Comparison of ENCODE assay signal across 2 cellular contexts in genomic region chr20:47360207-47360488, GRCh38.
TF ChIP-seq lines count a peak whose summit lies in the region.

No MANE protein-coding gene starts in this region.

TF ChIP-seq in GM12878, 131 proteins besides CTCF, POLR2A, EP300 and RAD21:
- TF ChIP-seq CBX3 (IDR thresholded peaks at IDR 0.05; ENCODE audit: borderline replicate concordance, low read depth), result no peak
- no peak for TF ChIP-seq BRCA1 (IDR thresholded peaks at IDR 0.05; ENCODE audit: low read depth, low read length)
- TF ChIP-seq SMARCA5 (IDR thresholded peaks at IDR 0.05), result no peak
- TF ChIP-seq, protein P1, sequence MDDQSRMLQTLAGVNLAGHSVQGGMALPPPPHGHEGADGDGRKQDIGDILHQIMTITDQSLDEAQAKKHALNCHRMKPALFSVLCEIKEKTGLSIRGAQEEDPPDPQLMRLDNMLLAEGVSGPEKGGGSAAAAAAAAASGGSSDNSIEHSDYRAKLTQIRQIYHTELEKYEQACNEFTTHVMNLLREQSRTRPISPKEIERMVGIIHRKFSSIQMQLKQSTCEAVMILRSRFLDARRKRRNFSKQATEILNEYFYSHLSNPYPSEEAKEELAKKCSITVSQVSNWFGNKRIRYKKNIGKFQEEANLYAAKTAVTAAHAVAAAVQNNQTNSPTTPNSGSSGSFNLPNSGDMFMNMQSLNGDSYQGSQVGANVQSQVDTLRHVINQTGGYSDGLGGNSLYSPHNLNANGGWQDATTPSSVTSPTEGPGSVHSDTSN (IDR thresholded peaks at IDR 0.05; ENCODE audit: insufficient replicate concordance, low read depth, low read length), result no peak
- no peak for TF ChIP-seq E2F8 (IDR thresholded peaks at IDR 0.05; ENCODE audit: low read depth, partially characterized antibody)
- TF ChIP-seq KAT2A (conservative IDR thresholded peaks at IDR 0.05; ENCODE audit: control insufficient read depth, low read depth, low read length), result no peak
- no peak for TF ChIP-seq RCOR1 (conservative IDR thresholded peaks at IDR 0.05; ENCODE audit: low read depth, low read length)
- no peak for TF ChIP-seq MTA3 (IDR thresholded peaks at IDR 0.05; ENCODE audit: borderline replicate concordance, low read length)
- TF ChIP-seq RUNX3 (IDR thresholded peaks at IDR 0.05; ENCODE audit: low read length), result no peak

TF ChIP-seq in HepG2, 621 proteins besides CTCF, POLR2A, EP300 and RAD21 (continues in another document):
- TF ChIP-seq ZNF430 (CRISPR knock-in tag; IDR thresholded peaks at IDR 0.05) (0 out of 2 replicates have a peak, but pooled peaks have one; percentile 43), ZNF75D (CRISPR knock-in tag; IDR thresholded peaks at IDR 0.05; ENCODE audit: borderline replicate concordance) (no peak), ZNF501 (CRISPR knock-in tag; IDR thresholded peaks at IDR 0.05) (peak; percentile 12; the same call in 1 of the 2 replicates), MTA3 (CRISPR knock-in tag; IDR thresholded peaks at IDR 0.05) (no peak), ZFAT (CRISPR knock-in tag; conservative IDR thresholded peaks at IDR 0.05) (0 out of 2 replicates have a peak, but pooled peaks have one; percentile 33), STAT6 (CRISPR knock-in tag; IDR thresholded peaks at IDR 0.05; ENCODE audit: borderline replicate concordance) (peak; percentile 20; the same call in 1 of the 2 replicates), SP4 (CRISPR knock-in tag; IDR thresholded peaks at IDR 0.05) (no peak), MTF2 (CRISPR knock-in tag; IDR thresholded peaks at IDR 0.05; ENCODE audit: borderline replicate concordance) (no peak), ELK4 (CRISPR knock-in tag; IDR thresholded peaks at IDR 0.05; ENCODE audit: borderline replicate concordance) (no peak), KDM6A (CRISPR knock-in tag; IDR thresholded peaks at IDR 0.05; ENCODE audit: low read depth) (no peak), ATF5 (CRISPR knock-in tag; IDR thresholded peaks at IDR 0.05; ENCODE audit: low read depth) (0 out of 2 replicates have a peak, but pooled peaks have one; percentile 64), ATF3 (CRISPR knock-in tag; IDR thresholded peaks at IDR 0.05) (peak; percentile 82), GATA4 (IDR thresholded peaks at IDR 0.05; ENCODE audit: borderline replicate concordance, low read depth) (peak; percentile 48; the same call in 1 of the 2 replicates), TGIF2 (CRISPR knock-in tag; IDR thresholded peaks at IDR 0.05) (peak; percentile 94), ARID5B (CRISPR knock-in tag; IDR thresholded peaks at IDR 0.05) (peak; percentile 53), PHB2 (IDR thresholded peaks at IDR 0.05; ENCODE audit: partially characterized antibody) (no peak), ATF2 (CRISPR knock-in tag; IDR thresholded peaks at IDR 0.05) (0 out of 2 replicates have a peak, but pooled peaks have one; percentile 28), ZNF570 (CRISPR knock-in tag; IDR thresholded peaks at IDR 0.05; ENCODE audit: borderline replicate concordance) (0 out of 2 replicates have a peak, but pooled peaks have one; percentile 38), SSRP1 (CRISPR knock-in tag; IDR thresholded peaks at IDR 0.05) (peak; percentile 93; the same call in 1 of the 2 replicates), JUND (CRISPR knock-in tag; IDR thresholded peaks at IDR 0.05) (0 out of 2 replicates have a peak, but pooled peaks have one; percentile 9), ZNF543 (CRISPR knock-in tag; IDR thresholded peaks at IDR 0.05) (peak; percentile 70; the same call in 1 of the 2 replicates), DNMT3B (CRISPR knock-in tag; conservative IDR thresholded peaks at IDR 0.05) (peak; percentile 62; the same call in 1 of the 2 replicates), ZNF652 (CRISPR knock-in tag; IDR thresholded peaks at IDR 0.05; ENCODE audit: borderline replicate concordance, low read depth) (peak; percentile 61; the same call in 1 of the 2 replicates), ASH2L (IDR thresholded peaks at IDR 0.05; ENCODE audit: insufficient read length, low read depth, low read length) (no peak), FOXA3 (CRISPR knock-in tag; IDR thresholded peaks at IDR 0.05) (peak; percentile 90)
- TF ChIP-seq, protein P2, sequence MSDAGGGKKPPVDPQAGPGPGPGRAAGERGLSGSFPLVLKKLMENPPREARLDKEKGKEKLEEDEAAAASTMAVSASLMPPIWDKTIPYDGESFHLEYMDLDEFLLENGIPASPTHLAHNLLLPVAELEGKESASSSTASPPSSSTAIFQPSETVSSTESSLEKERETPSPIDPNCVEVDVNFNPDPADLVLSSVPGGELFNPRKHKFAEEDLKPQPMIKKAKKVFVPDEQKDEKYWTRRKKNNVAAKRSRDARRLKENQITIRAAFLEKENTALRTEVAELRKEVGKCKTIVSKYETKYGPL (CRISPR knock-in tag; IDR thresholded peaks at IDR 0.05), result no peak
- TF ChIP-seq, protein P3, sequence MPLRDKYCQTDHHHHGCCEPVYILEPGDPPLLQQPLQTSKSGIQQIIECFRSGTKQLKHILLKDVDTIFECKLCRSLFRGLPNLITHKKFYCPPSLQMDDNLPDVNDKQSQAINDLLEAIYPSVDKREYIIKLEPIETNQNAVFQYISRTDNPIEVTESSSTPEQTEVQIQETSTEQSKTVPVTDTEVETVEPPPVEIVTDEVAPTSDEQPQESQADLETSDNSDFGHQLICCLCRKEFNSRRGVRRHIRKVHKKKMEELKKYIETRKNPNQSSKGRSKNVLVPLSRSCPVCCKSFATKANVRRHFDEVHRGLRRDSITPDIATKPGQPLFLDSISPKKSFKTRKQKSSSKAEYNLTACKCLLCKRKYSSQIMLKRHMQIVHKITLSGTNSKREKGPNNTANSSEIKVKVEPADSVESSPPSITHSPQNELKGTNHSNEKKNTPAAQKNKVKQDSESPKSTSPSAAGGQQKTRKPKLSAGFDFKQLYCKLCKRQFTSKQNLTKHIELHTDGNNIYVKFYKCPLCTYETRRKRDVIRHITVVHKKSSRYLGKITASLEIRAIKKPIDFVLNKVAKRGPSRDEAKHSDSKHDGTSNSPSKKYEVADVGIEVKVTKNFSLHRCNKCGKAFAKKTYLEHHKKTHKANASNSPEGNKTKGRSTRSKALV (CRISPR knock-in tag; IDR thresholded peaks at IDR 0.05), result peak; percentile 73; the same call in 1 of the 2 replicates
- TF ChIP-seq, protein P4, sequence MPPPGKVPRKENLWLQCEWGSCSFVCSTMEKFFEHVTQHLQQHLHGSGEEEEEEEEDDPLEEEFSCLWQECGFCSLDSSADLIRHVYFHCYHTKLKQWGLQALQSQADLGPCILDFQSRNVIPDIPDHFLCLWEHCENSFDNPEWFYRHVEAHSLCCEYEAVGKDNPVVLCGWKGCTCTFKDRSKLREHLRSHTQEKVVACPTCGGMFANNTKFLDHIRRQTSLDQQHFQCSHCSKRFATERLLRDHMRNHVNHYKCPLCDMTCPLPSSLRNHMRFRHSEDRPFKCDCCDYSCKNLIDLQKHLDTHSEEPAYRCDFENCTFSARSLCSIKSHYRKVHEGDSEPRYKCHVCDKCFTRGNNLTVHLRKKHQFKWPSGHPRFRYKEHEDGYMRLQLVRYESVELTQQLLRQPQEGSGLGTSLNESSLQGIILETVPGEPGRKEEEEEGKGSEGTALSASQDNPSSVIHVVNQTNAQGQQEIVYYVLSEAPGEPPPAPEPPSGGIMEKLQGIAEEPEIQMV (CRISPR knock-in tag; IDR thresholded peaks at IDR 0.05; ENCODE audit: low read depth), result 0 out of 2 replicates have a peak, but pooled peaks have one; percentile 12
- TF ChIP-seq, protein P5, sequence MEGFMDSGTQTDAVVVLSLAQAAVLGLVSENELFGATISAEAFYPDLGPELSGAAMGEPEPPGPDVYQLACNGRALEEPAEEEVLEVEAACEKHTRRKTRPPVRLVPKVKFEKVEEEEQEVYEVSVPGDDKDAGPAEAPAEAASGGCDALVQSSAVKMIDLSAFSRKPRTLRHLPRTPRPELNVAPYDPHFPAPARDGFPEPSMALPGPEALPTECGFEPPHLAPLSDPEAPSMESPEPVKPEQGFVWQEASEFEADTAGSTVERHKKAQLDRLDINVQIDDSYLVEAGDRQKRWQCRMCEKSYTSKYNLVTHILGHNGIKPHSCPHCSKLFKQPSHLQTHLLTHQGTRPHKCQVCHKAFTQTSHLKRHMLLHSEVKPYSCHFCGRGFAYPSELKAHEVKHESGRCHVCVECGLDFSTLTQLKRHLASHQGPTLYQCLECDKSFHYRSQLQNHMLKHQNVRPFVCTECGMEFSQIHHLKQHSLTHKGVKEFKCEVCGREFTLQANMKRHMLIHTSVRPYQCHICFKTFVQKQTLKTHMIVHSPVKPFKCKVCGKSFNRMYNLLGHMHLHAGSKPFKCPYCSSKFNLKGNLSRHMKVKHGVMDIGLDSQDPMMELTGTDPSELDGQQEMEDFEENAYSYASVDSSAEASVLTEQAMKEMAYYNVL (CRISPR knock-in tag; IDR thresholded peaks at IDR 0.05; ENCODE audit: borderline replicate concordance), result peak; percentile 60; the same call in 1 of the 2 replicates
- TF ChIP-seq, protein P6, sequence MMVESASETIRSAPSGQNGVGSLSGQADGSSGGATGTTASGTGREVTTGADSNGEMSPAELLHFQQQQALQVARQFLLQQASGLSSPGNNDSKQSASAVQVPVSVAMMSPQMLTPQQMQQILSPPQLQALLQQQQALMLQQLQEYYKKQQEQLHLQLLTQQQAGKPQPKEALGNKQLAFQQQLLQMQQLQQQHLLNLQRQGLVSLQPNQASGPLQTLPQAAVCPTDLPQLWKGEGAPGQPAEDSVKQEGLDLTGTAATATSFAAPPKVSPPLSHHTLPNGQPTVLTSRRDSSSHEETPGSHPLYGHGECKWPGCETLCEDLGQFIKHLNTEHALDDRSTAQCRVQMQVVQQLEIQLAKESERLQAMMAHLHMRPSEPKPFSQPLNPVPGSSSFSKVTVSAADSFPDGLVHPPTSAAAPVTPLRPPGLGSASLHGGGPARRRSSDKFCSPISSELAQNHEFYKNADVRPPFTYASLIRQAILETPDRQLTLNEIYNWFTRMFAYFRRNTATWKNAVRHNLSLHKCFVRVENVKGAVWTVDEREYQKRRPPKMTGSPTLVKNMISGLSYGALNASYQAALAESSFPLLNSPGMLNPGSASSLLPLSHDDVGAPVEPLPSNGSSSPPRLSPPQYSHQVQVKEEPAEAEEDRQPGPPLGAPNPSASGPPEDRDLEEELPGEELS (CRISPR knock-in tag; IDR thresholded peaks at IDR 0.05), result peak; percentile 78
